In the genomic region with DNA sequence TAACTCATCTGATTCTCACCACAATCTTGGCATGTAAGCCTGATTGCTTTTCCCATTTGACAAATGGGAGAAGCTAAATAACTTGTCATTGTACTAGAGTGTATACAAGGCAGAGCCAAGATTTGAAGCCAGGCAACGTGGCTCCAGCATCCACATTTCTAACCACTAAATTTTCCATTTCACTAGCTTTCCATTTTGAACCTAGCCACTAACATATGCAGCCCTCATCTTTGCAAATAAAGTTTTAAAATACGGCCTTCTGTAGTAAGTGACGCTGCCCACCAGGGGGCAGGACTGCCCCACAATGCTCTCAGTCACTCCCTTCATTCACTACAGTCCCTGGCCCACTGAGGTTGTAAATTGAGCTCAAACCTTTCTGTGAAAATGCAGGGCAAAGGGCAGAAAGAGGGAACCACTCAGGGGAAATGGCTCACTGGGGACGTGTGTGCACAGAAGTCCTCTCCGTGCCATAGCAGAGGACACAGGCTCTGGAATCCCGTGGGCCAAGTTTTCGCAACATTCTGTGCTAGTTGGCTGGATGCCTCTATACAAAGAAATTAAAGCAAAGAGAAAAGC, we compare ENCODE assay signal across 8 cellular contexts.
DNase-seq lines count a peak whose midpoint lies in the region; ATAC-seq, FAIRE-seq and TF ChIP-seq lines count a peak whose summit lies in the region.

No MANE protein-coding gene starts in this region.

- H4K20me1 ChIP-seq in Loucy (ENCODE audit: insufficient read depth, low read length, poor library complexity, severe bottlenecking) (no peaks in the 10 kb centered on the region), H1 (replicated peaks in 1 of 2; ENCODE audit: control insufficient read depth in 1 of 2, insufficient read depth in 2 of 2, low read length in 2 of 2) (no peaks in the 10 kb centered on the region)

- H2BK20ac ChIP-seq in H1 (ENCODE audit: low read length), result no peak overlapping the region

- H3K79me1 ChIP-seq in H1 (ENCODE audit: low read depth, low read length), result no peaks in the 10 kb centered on the region

- no peak overlapping the region for H3K14ac ChIP-seq in H1 (ENCODE audit: insufficient read length)

- peaks cover 2% of the 10 kb centered on the region; the same call in 1 of the 2 replicates for H3K23me2 ChIP-seq in H1 (ENCODE audit: low read depth, low read length)

- H2AFZ ChIP-seq in Loucy (ENCODE audit: low read length) (no peak overlapping the region), H1 (ENCODE audit: low read length) (no peak overlapping the region)

- H3K4me3 ChIP-seq in HAP-1 (no peak overlapping the region), Loucy (ENCODE audit: low read length, poor library complexity, severe bottlenecking) (no peak overlapping the region), H1 (ENCODE audit: extremely low read depth in 1 of 4, insufficient read depth in 2 of 4, low read depth in 3 of 4, low read length in 4 of 4) (no peak overlapping the region), testis (no peak overlapping the region)

- no peak for TF ChIP-seq EP300 in H1 (IDR thresholded peaks at IDR 0.05; ENCODE audit: borderline replicate concordance in 1 of 2, low read depth in 2 of 2, low read length in 2 of 2)

- DNase-seq in activated T-cell treated with anti-CD3 and anti-CD28 coated beads for 48 hours (ENCODE audit: low read depth) (peak; percentile 30), HAP-1 (ENCODE audit: low spot score in 2 of 2) (peak; percentile 66 to 77), SW480 (ENCODE audit: low spot score) (peak; percentile 86), H1 (ENCODE audit: low read depth in 1 of 2, low spot score in 2 of 2) (peak; percentile 36 to 82), memory B cell (ENCODE audit: low spot score in 2 of 2) (peak; percentile 52), testis (peak; percentile 71)
- no peak for DNase-seq in activated T-cell treated with anti-CD3 and anti-CD28 coated beads, Interleukin-2, amount 50 U/mL, for 1 hour

- no peak overlapping the region for H2BK15ac ChIP-seq in H1 (ENCODE audit: low read length)

- H2BK12ac ChIP-seq in H1 (ENCODE audit: low read depth, low read length), result no peak overlapping the region

- H3K4me2 ChIP-seq in Loucy (ENCODE audit: low read depth, low read length, poor library complexity, severe bottlenecking) (no peak overlapping the region), H1 (ENCODE audit: insufficient read depth in 1 of 2, low read depth in 2 of 2, low read length in 2 of 2) (no peak overlapping the region)

- H3K23ac ChIP-seq in H1 (ENCODE audit: insufficient read length), result no peak overlapping the region

- peaks cover 2% of the 10 kb centered on the region for H3K27me3 Mint-ChIP-seq in memory B cell

- in situ Hi-C loops in HAP-1 (cut with MboI; ENCODE audit: low sequenced_read_pairs), result loop anchor here (25.0 kb wide), 2 partner anchors 671 to 846 kb away; a partner anchor contains a TSS

- H2BK120ac ChIP-seq in H1 (replicated peaks; ENCODE audit: low read depth, low read length), result no peak overlapping the region

- no peak for TF ChIP-seq POLR2A in H1 (IDR thresholded peaks at IDR 0.05; ENCODE audit: control extremely low read depth in 1 of 2, low read depth in 2 of 2, low read length in 2 of 2)
- TF ChIP-seq POLR2A in testis (IDR thresholded peaks at IDR 0.05), result no peak

- H3K9me3 Mint-ChIP-seq in memory B cell, result no peaks in the 10 kb centered on the region

- no peak overlapping the region for H4K8ac ChIP-seq in H1 (ENCODE audit: extremely low read depth, insufficient read depth, low read length)

- peak; percentile 97 to 98 for TF ChIP-seq RAD21 in H1 (IDR thresholded peaks at IDR 0.05 in 1 of 2, conservative IDR thresholded peaks at IDR 0.05 in 1 of 2; ENCODE audit: low read depth in 2 of 2, low read length in 2 of 2)

- no peak overlapping the region for H3K56ac ChIP-seq in H1 (replicated peaks; ENCODE audit: insufficient read length, low read depth, low read length)

- no peak overlapping the region for H2AK5ac ChIP-seq in H1 (ENCODE audit: low read depth, low read length)

- no peaks in the 10 kb centered on the region for H3K9me2 ChIP-seq in Loucy (replicated peaks; ENCODE audit: low read depth, low read length)

- H3K36me3 Mint-ChIP-seq in memory B cell, result no peaks in the 10 kb centered on the region

- H3K9me3 ChIP-seq in HAP-1 (no peaks in the 10 kb centered on the region), Loucy (ENCODE audit: insufficient read depth, low read depth, low read length) (no peaks in the 10 kb centered on the region), H1 (ENCODE audit: insufficient read depth in 2 of 2, low read depth in 1 of 2, low read length in 1 of 2) (no peaks in the 10 kb centered on the region; a peak in 1 of 4 replicates), testis (no peaks in the 10 kb centered on the region)

- H2BK5ac ChIP-seq in H1 (ENCODE audit: low read depth, low read length), result no peak overlapping the region

- TF ChIP-seq CTCF in Loucy (conservative IDR thresholded peaks at IDR 0.05; ENCODE audit: low read length) (peak; percentile 90), H1 (IDR thresholded peaks at IDR 0.05; ENCODE audit: control extremely low read depth in 1 of 3, insufficient read depth in 1 of 3, low read depth in 1 of 3, low read length in 3 of 3) (peak; percentile 82 to 88 (median 84)), testis (IDR thresholded peaks at IDR 0.05) (peak; percentile 93)

- no peak overlapping the region for H3K4me3 Mint-ChIP-seq in memory B cell

- ATAC-seq in memory B cell (ENCODE audit: low read depth), result peak; percentile 69

- no peak overlapping the region for H3K18ac ChIP-seq in H1 (ENCODE audit: extremely low read depth, low read length)

- no peak overlapping the region for H3K4ac ChIP-seq in H1 (replicated peaks; ENCODE audit: insufficient read length, low read depth, low read length)

- H3K36me3 ChIP-seq in HAP-1 (replicated peaks) (no peaks in the 10 kb centered on the region), Loucy (ENCODE audit: insufficient read depth, low read length) (no peaks in the 10 kb centered on the region), H1 (ENCODE audit: control insufficient read depth in 2 of 4, insufficient read depth in 4 of 4, low read length in 3 of 4) (no peaks in the 10 kb centered on the region), testis (ENCODE audit: low read depth, missing control alignments) (no peaks in the 10 kb centered on the region)

- H4K5ac ChIP-seq in H1 (ENCODE audit: insufficient read length, low read depth, low read length), result no peak overlapping the region

- H3F3A ChIP-seq in Loucy (ENCODE audit: low read depth), result no peaks in the 10 kb centered on the region

- H3K27ac ChIP-seq in H1 (ENCODE audit: low read depth, low read length) (no peak overlapping the region), testis (no peak overlapping the region)

- H3K4me1 ChIP-seq in HAP-1, result peaks cover 2% of the 10 kb centered on the region; the same call in 1 of the 2 replicates
- no peaks in the 10 kb centered on the region for H3K4me1 ChIP-seq in Loucy (ENCODE audit: insufficient read depth, low read length, poor library complexity, severe bottlenecking)
- H3K4me1 ChIP-seq in H1 (replicated peaks in 1 of 4; ENCODE audit: control insufficient read depth in 3 of 4, insufficient read depth in 4 of 4, low read length in 3 of 4), result no peaks in the 10 kb centered on the region
- H3K4me1 ChIP-seq in testis, result no peaks in the 10 kb centered on the region

- intact Hi-C loops in testis (cut with DNase I; ENCODE audit: low total_unique reads), result loop anchor here (5.0 kb wide), 1 partner anchor 566 kb away; no protein-coding TSS in a partner anchor

- no peak overlapping the region for H3K9ac ChIP-seq in Loucy (ENCODE audit: low read depth, low read length, poor library complexity, severe bottlenecking)
- no peak overlapping the region for H3K9ac ChIP-seq in H1 (replicated peaks in 1 of 4; ENCODE audit: extremely low read depth in 1 of 4, low read depth in 3 of 4, low read length in 3 of 4)

- FAIRE-seq in H1 (lab: Jason Lieb, UNC), result peak; percentile 89

- peaks cover 3% of the 10 kb centered on the region for H3K4me1 Mint-ChIP-seq in memory B cell

- H3K27me3 ChIP-seq in HAP-1 (ENCODE audit: low read depth) (no peaks in the 10 kb centered on the region), Loucy (ENCODE audit: insufficient read depth, low read length, poor library complexity, severe bottlenecking) (no peaks in the 10 kb centered on the region), H1 (replicated peaks in 1 of 4; ENCODE audit: control insufficient read depth in 3 of 4, extremely low read depth in 1 of 4, insufficient read depth in 3 of 4, low read length in 3 of 4) (no peaks in the 10 kb centered on the region), testis (no peaks in the 10 kb centered on the region)

- POLR2A ChIA-PET in H1 (lab: Charles Lee; ENCODE audit: partially characterized antibody), result interaction anchor here (1.2 kb wide), 1 partner anchor 12 kb away, joined by 4 read pairs; no protein-coding TSS in a partner anchor

- 30% methylated on average over 7 of the region's 7 CpGs; no CpG with 5 or more reads in 1 of the 2 experiments for WGBS in H1 (ENCODE audit: extremely low coverage in 1 of 2, insufficient coverage in 1 of 2, insufficient read length in 1 of 2, insufficient replicate concordance in 2 of 2, low coverage in 1 of 2, low lambda C conversion rate in 2 of 2, missing lambda C conversion rate in 1 of 2), 2 experiments
- WGBS in testis, 2 donors, result 32 to 36% methylated on average over 7 of the region's 7 CpGs

- CTCF ChIA-PET in H1 (lab: Charles Lee; ENCODE audit: partially characterized antibody), result interaction anchor here (0.6 to 3.8 kb wide), 93 partner anchors 10 to 892 kb away, joined by 3 to 41 read pairs (median 4); a partner anchor contains a TSS

- H3K79me2 ChIP-seq in Loucy (ENCODE audit: insufficient read depth, low read length) (no peaks in the 10 kb centered on the region), H1 (ENCODE audit: control insufficient read depth in 1 of 2, insufficient read depth in 2 of 2, low read length in 2 of 2) (no peaks in the 10 kb centered on the region)

- H4K91ac ChIP-seq in H1 (replicated peaks; ENCODE audit: insufficient read length, low read length), result no peak overlapping the region

- H3K27ac Mint-ChIP-seq in memory B cell, result no peak overlapping the region

TF ChIP-seq in H1, 55 proteins besides CTCF, POLR2A, EP300 and RAD21 (continues in another document):
- TF ChIP-seq RXRA (IDR thresholded peaks at IDR 0.05; ENCODE audit: insufficient read depth, low read depth, low read length), result no peak
- TF ChIP-seq RFX5 (IDR thresholded peaks at IDR 0.05; ENCODE audit: borderline replicate concordance, low read depth, low read length), result no peak
- TF ChIP-seq, protein P1, sequence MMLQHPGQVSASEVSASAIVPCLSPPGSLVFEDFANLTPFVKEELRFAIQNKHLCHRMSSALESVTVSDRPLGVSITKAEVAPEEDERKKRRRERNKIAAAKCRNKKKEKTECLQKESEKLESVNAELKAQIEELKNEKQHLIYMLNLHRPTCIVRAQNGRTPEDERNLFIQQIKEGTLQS (IDR thresholded peaks at IDR 0.05; ENCODE audit: insufficient read depth, low read depth, low read length), result no peak
- no peak for TF ChIP-seq PHF8 (conservative IDR thresholded peaks at IDR 0.05; ENCODE audit: low read depth, low read length)
- no peak for TF ChIP-seq NANOG (IDR thresholded peaks at IDR 0.05; ENCODE audit: insufficient read depth, low read depth, low read length, poor library complexity, severe bottlenecking)
- TF ChIP-seq CEBPB (IDR thresholded peaks at IDR 0.05; ENCODE audit: low read depth, low read length), result no peak
- no peak for TF ChIP-seq TAF1 (IDR thresholded peaks at IDR 0.05; ENCODE audit: low read depth, low read length)
